In the genomic region with DNA sequence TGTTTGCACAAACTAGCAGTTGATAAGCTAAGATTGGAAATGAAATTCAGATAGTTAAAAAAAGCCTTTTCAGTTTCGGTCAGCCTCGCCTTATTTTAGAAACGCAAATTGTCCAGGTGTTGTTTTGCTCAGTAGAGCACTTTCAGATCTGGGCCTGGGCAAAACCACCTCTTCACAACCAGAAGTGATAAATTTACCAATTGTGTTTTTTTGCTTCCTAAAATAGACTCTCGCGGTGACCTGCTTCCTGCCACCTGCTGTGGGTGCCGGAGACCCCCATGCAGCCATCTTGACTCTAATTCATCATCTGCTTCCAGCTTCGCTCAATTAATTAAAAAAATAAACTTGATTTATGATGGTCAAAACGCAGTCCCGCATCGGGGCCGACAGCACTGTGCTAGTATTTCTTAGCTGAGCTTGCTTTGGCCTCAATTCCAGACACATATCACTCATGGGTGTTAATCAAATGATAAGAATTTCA, we compare ENCODE assay signal across 8 cellular contexts.
DNase-seq lines count a peak whose midpoint lies in the region; ATAC-seq lines count a peak whose summit lies in the region.

No MANE protein-coding gene starts in this region.

- peak; percentile 53 for ATAC-seq in HG02798 (IDR thresholded peaks at IDR 0.05; ENCODE audit: poor library complexity, unreplicated experiment)

- DNase-seq in activated CD4-positive, alpha-beta T cell treated with anti-CD3 and anti-CD28 coated beads for 48 hours = peak; percentile 36
- DNase-seq in activated CD4-positive, alpha-beta T cell treated with anti-CD3 and anti-CD28 coated beads for 1 hour = no peak
- peak; percentile 48 for DNase-seq in UCSD-AML1 (lab: John Stamatoyannopoulos, UW; ENCODE audit: unreplicated experiment)
- peak; percentile 21 for DNase-seq in stimulated activated CD8-positive, alpha-beta memory T cell treated with anti-CD3 and anti-CD28 coated beads, Interleukin-7, amount 100 ng/mL, for 24 hours (ENCODE audit: low read depth)
- no peak for DNase-seq in NCI-H526 (lab: John Stamatoyannopoulos, UW)
- no peak for DNase-seq in NCI-H69 (lab: John Stamatoyannopoulos, UW)
- no peak for DNase-seq in occipital lobe (lab: John Stamatoyannopoulos, UW)

Comparison
In these comparisons a context has a peak if more than half of its experiments do, and no peak if none do; other contexts are left out.
1. DNase-seq: peak in activated CD4-positive, alpha-beta T cell treated with anti-CD3 and anti-CD28 coated beads for 48 hours (single experiment), UCSD-AML1 (single experiment) and stimulated activated CD8-positive, alpha-beta memory T cell treated with anti-CD3 and anti-CD28 coated beads, Interleukin-7, amount 100 ng/mL, for 24 hours (single experiment); none in activated CD4-positive, alpha-beta T cell treated with anti-CD3 and anti-CD28 coated beads for 1 hour (single experiment), NCI-H526 (0 of 2), NCI-H69 (single experiment) and occipital lobe (single experiment).